8 cellular contexts compared by ENCODE assay signal in genomic region chr2:64606495-64607363, GRCh38. TPM values are rescaled to one million over a fixed set of nuclear protein-coding genes. Genes with fewer than 3 reads are reported as not detected.
DNase-seq lines count a peak whose midpoint lies in the region; ATAC-seq, FAIRE-seq and TF ChIP-seq lines count a peak whose summit lies in the region.

No MANE protein-coding gene starts in this region.

- TF ChIP-seq POLR2A in H1 (IDR thresholded peaks at IDR 0.05; ENCODE audit: control extremely low read depth in 1 of 2, low read depth in 2 of 2, low read length in 2 of 2): no peak

- H3K27ac Mint-ChIP-seq in CD8-positive, alpha-beta T cell: peak overlapping the region; percentile 80
- H3K27ac Mint-ChIP-seq in stimulated activated memory B cell treated with anti-CD40 and anti-IgM and Interleukin-4, amounts not matched to agents 10 μg/mL and 1 μg/mL and 100 μg/mL, for 72 hours: peak overlapping the region; percentile 100

- peak; percentile 91 for ATAC-seq in CD8-positive, alpha-beta T cell
- ATAC-seq in stimulated activated memory B cell treated with anti-CD40 and anti-IgM and Interleukin-4, amounts not matched to agents 10 μg/mL and 1 μg/mL and 100 μg/mL, for 72 hours: peak; percentile 94

- H3K4me2 ChIP-seq in H1 (ENCODE audit: insufficient read depth in 1 of 2, low read depth in 2 of 2, low read length in 2 of 2): 0 out of 4 replicates have a peak overlapping the region, but pooled peaks of 1 of the 2 experiments have one; percentile 3

- intact Hi-C loops in CD8-positive, alpha-beta T cell (cut with DNase I, micrococcal nuclease): loop anchor here (1.0 to 2.0 kb wide), 3 partner anchors 83 to 622 kb away; no protein-coding TSS in a partner anchor

- H4K5ac ChIP-seq in H1 (ENCODE audit: insufficient read length, low read depth, low read length): no peak overlapping the region

- no peak overlapping the region for H3K56ac ChIP-seq in H1 (replicated peaks; ENCODE audit: insufficient read length, low read depth, low read length)

- no peaks in the 10 kb centered on the region for H3K79me2 ChIP-seq in H1 (ENCODE audit: control insufficient read depth in 1 of 2, insufficient read depth in 2 of 2, low read length in 2 of 2)

- POLR2A ChIA-PET in CD8-positive, alpha-beta T cell (lab: Charles Lee): interaction anchor here (0.9 to 4.3 kb wide), 11 partner anchors 12 to 225 kb away, joined by 3 to 31 read pairs (median 4); partner anchors contain the start of genes AFTPH and SERTAD2
- POLR2A ChIA-PET in H1 (lab: Charles Lee; ENCODE audit: partially characterized antibody): interaction anchor here (0.6 to 1.3 kb wide), 3 partner anchors 47 to 260 kb away, joined by 3 to 4 read pairs (median 3); partner anchors contain the start of gene SERTAD2

- H2BK15ac ChIP-seq in H1 (ENCODE audit: low read length): 0 out of 2 replicates have a peak overlapping the region, but pooled peaks have one; percentile 37

- H3K4me1 ChIP-seq in CD8-positive, alpha-beta T cell (ENCODE audit: insufficient read depth, low read length): peaks cover 26% of the 10 kb centered on the region
- peaks cover 2 to 14% (median 6%) of the 10 kb centered on the region in 4 experiments for H3K4me1 ChIP-seq in H1 (replicated peaks in 1 of 4; ENCODE audit: control insufficient read depth in 3 of 4, insufficient read depth in 4 of 4, low read length in 3 of 4)

- H4K20me1 ChIP-seq in H1 (replicated peaks in 1 of 2; ENCODE audit: control insufficient read depth in 1 of 2, insufficient read depth in 2 of 2, low read length in 2 of 2): no peaks in the 10 kb centered on the region

- H4K8ac ChIP-seq in H1 (ENCODE audit: extremely low read depth, insufficient read depth, low read length): no peak overlapping the region

- no peak overlapping the region for H2BK120ac ChIP-seq in H1 (replicated peaks; ENCODE audit: low read depth, low read length)

- H3K23me2 ChIP-seq in H1 (ENCODE audit: low read depth, low read length): peaks cover 4% of the 10 kb centered on the region; the same call in 1 of the 2 replicates

- H3K9me3 Mint-ChIP-seq in CD8-positive, alpha-beta T cell: no peaks in the 10 kb centered on the region
- H3K9me3 Mint-ChIP-seq in stimulated activated memory B cell treated with anti-CD40 and anti-IgM and Interleukin-4, amounts not matched to agents 10 μg/mL and 1 μg/mL and 100 μg/mL, for 72 hours: peaks cover 6% of the 10 kb centered on the region

- H3K36me3 Mint-ChIP-seq in CD8-positive, alpha-beta T cell: no peaks in the 10 kb centered on the region
- H3K36me3 Mint-ChIP-seq in stimulated activated memory B cell treated with anti-CD40 and anti-IgM and Interleukin-4, amounts not matched to agents 10 μg/mL and 1 μg/mL and 100 μg/mL, for 72 hours: peaks cover 8% of the 10 kb centered on the region

- peak overlapping the region; percentile 45 for H3K27ac ChIP-seq in CD8-positive, alpha-beta T cell (ENCODE audit: low read depth, low read length)
- peak overlapping the region; percentile 44 for H3K27ac ChIP-seq in HL-60 (replicated peaks)
- H3K27ac ChIP-seq in H1 (ENCODE audit: low read depth, low read length): no peak overlapping the region

- H3K23ac ChIP-seq in H1 (ENCODE audit: insufficient read length): no peak overlapping the region

- no peak for FAIRE-seq in H1 (lab: Jason Lieb, UNC)

- H2AFZ ChIP-seq in H1 (ENCODE audit: low read length): peak overlapping the region; percentile 54; the same call in 1 of the 2 replicates

- CTCF ChIA-PET in CD8-positive, alpha-beta T cell (lab: Charles Lee): interaction anchor here (0.9 to 5.8 kb wide), 14 partner anchors 11 to 631 kb away, joined by 3 to 39 read pairs (median 5); partner anchors contain the start of genes AFTPH and SERTAD2
- CTCF ChIA-PET in H1 (lab: Charles Lee; ENCODE audit: partially characterized antibody): interaction anchor here (0.6 to 5.9 kb wide), 18 partner anchors 10 to 1486 kb away, joined by 3 to 135 read pairs (median 6); partner anchors contain the start of gene SERTAD2

- H3K18ac ChIP-seq in H1 (ENCODE audit: extremely low read depth, low read length): peak overlapping the region; percentile 57

- no peak overlapping the region for H2BK20ac ChIP-seq in H1 (ENCODE audit: low read length)

- H3K27me3 Mint-ChIP-seq in CD8-positive, alpha-beta T cell (ENCODE audit: low read depth): no peaks in the 10 kb centered on the region
- H3K27me3 Mint-ChIP-seq in stimulated activated memory B cell treated with anti-CD40 and anti-IgM and Interleukin-4, amounts not matched to agents 10 μg/mL and 1 μg/mL and 100 μg/mL, for 72 hours: no peaks in the 10 kb centered on the region

- H3K14ac ChIP-seq in H1 (ENCODE audit: insufficient read length): no peak overlapping the region

- no peak for TF ChIP-seq CTCF in CD8-positive, alpha-beta T cell (IDR thresholded peaks at IDR 0.05)
- no peak for TF ChIP-seq CTCF in GM20000 (IDR thresholded peaks at IDR 0.05; ENCODE audit: extremely low read depth, missing control alignments)
- no peak for TF ChIP-seq CTCF in HL-60 (IDR thresholded peaks at IDR 0.05; ENCODE audit: insufficient read depth, low read length)
- TF ChIP-seq CTCF in H1 (IDR thresholded peaks at IDR 0.05; ENCODE audit: control extremely low read depth in 1 of 3, insufficient read depth in 1 of 3, low read depth in 1 of 3, low read length in 3 of 3): no peak

- in situ Hi-C loops in ACHN (cut with HindIII; ENCODE audit: low pct_ligation_motif_present, low pct_unique_long_range_greater_than_20kb, low sequenced_read_pairs): no loop called here

- no peak overlapping the region for H4K91ac ChIP-seq in H1 (replicated peaks; ENCODE audit: insufficient read length, low read length)

- no peak overlapping the region for H2AK5ac ChIP-seq in H1 (ENCODE audit: low read depth, low read length)

- no peak overlapping the region for H3K4ac ChIP-seq in H1 (replicated peaks; ENCODE audit: insufficient read length, low read depth, low read length)

- no peak for TF ChIP-seq RAD21 in H1 (IDR thresholded peaks at IDR 0.05 in 1 of 2, conservative IDR thresholded peaks at IDR 0.05 in 1 of 2; ENCODE audit: low read depth in 2 of 2, low read length in 2 of 2)

- peaks cover 29% of the 10 kb centered on the region for H3K4me1 Mint-ChIP-seq in CD8-positive, alpha-beta T cell (ENCODE audit: low read depth)
- peaks cover 32% of the 10 kb centered on the region for H3K4me1 Mint-ChIP-seq in stimulated activated memory B cell treated with anti-CD40 and anti-IgM and Interleukin-4, amounts not matched to agents 10 μg/mL and 1 μg/mL and 100 μg/mL, for 72 hours

- H3K9me3 ChIP-seq in CD8-positive, alpha-beta T cell (ENCODE audit: low read length): no peaks in the 10 kb centered on the region
- 0 out of 4 replicates have a peak, but pooled peaks cover 0 to 2% of the 10 kb centered on the region in 2 experiments for H3K9me3 ChIP-seq in H1 (ENCODE audit: insufficient read depth in 2 of 2, low read depth in 1 of 2, low read length in 1 of 2)

- no peaks in the 10 kb centered on the region for H3K27me3 ChIP-seq in CD8-positive, alpha-beta T cell (ENCODE audit: insufficient read depth, low read length)
- no peaks in the 10 kb centered on the region for H3K27me3 ChIP-seq in HL-60 (ENCODE audit: insufficient read depth, poor library complexity, severe bottlenecking)
- peaks cover 0 to 11% (median 9%) of the 10 kb centered on the region in 4 experiments; a peak in 6 of 7 replicates for H3K27me3 ChIP-seq in H1 (replicated peaks in 1 of 4; ENCODE audit: control insufficient read depth in 3 of 4, extremely low read depth in 1 of 4, insufficient read depth in 3 of 4, low read length in 3 of 4)

- TF ChIP-seq EP300 in H1 (IDR thresholded peaks at IDR 0.05; ENCODE audit: borderline replicate concordance in 1 of 2, low read depth in 2 of 2, low read length in 2 of 2): no peak

- peak; percentile 63 to 93 (median 82) for DNase-seq in CD8-positive, alpha-beta T cell
- DNase-seq in GM20000 (ENCODE audit: low spot score) (peak; percentile 95), HL-60 (ENCODE audit: low read depth in 1 of 2, low spot score in 1 of 2) (peak in 1 of 2 experiments; percentile 82), H1 (ENCODE audit: low read depth in 1 of 2, low spot score in 2 of 2) (peak in 1 of 2 experiments; percentile 77), myocyte (ENCODE audit: low read depth) (peak; percentile 84), ACHN (no peak)
- DNase-seq in activated CD4-positive, alpha-beta T cell treated with anti-CD3 and anti-CD28 coated beads, Interleukin-2, amount 50 U/mL, for 24 hours (ENCODE audit: low read depth in 1 of 2, low spot score in 1 of 2): peak; percentile 41 to 69

- no peak overlapping the region for H2BK5ac ChIP-seq in H1 (ENCODE audit: low read depth, low read length)

- no peak overlapping the region for H3K4me3 ChIP-seq in CD8-positive, alpha-beta T cell (ENCODE audit: low read depth, low read length)
- H3K4me3 ChIP-seq in HL-60 (replicated peaks; ENCODE audit: insufficient read depth, low read length) (no peak overlapping the region), H1 (ENCODE audit: extremely low read depth in 1 of 4, insufficient read depth in 2 of 4, low read depth in 3 of 4, low read length in 4 of 4) (no peak overlapping the region)

- H3K4me3 Mint-ChIP-seq in CD8-positive, alpha-beta T cell: peak overlapping the region; percentile 73
- H3K4me3 Mint-ChIP-seq in stimulated activated memory B cell treated with anti-CD40 and anti-IgM and Interleukin-4, amounts not matched to agents 10 μg/mL and 1 μg/mL and 100 μg/mL, for 72 hours: peak overlapping the region; percentile 76

- H2BK12ac ChIP-seq in H1 (ENCODE audit: low read depth, low read length): 0 out of 2 replicates have a peak overlapping the region, but pooled peaks have one; percentile 7

- no peak overlapping the region; a peak in 1 of 7 replicates for H3K9ac ChIP-seq in H1 (replicated peaks in 1 of 4; ENCODE audit: extremely low read depth in 1 of 4, low read depth in 3 of 4, low read length in 3 of 4)

- WGBS in H1 (ENCODE audit: extremely low coverage in 1 of 2, insufficient coverage in 1 of 2, insufficient read length in 1 of 2, insufficient replicate concordance in 2 of 2, low coverage in 1 of 2, low lambda C conversion rate in 2 of 2, missing lambda C conversion rate in 1 of 2), 2 experiments: 73% methylated on average over 21 of the region's 21 CpGs; no CpG with 5 or more reads in 1 of the 2 experiments

- no peaks in the 10 kb centered on the region for H3K36me3 ChIP-seq in CD8-positive, alpha-beta T cell (ENCODE audit: insufficient read depth, low read length)
- H3K36me3 ChIP-seq in H1 (ENCODE audit: control insufficient read depth in 2 of 4, insufficient read depth in 4 of 4, low read length in 3 of 4): no peaks in the 10 kb centered on the region

- H3K79me1 ChIP-seq in H1 (ENCODE audit: low read depth, low read length): no peaks in the 10 kb centered on the region

RNA-seq across cellular contexts. Expression of gene SERTAD2, which starts 47.0 kb away (rescaled TPM):
- total RNA-seq in CD8-positive, alpha-beta T cell: 10 to 100 TPM; 47.5 to 48.8 TPM
- total RNA-seq in H1 (2021; fragmentation: NEBNext Ultra II Directional; extraction: Animal tissue kit (Norgen Biotek cat#: 25700)): 4.5 and 5.7 TPM in 2 replicates
- 2.9 and 3.5 TPM in 2 replicates for polyA plus RNA-seq in H1 (2011; rRNA removed)
- polyA plus RNA-seq in H1 (2011; cell fraction: cytosol; rRNA removed): 2.8 TPM
- polyA plus RNA-seq in H1 (2011; cell fraction: nucleus; rRNA removed): 4.9 TPM
- 3.8 to 5.6 TPM (median 4.6 TPM) in 4 replicates for polyA plus RNA-seq in H1 (2012, experiment 1 of 2)
- polyA plus RNA-seq in H1 (2012, experiment 2 of 2): 0.83 TPM
- polyA plus RNA-seq in H1 (2013, experiment 1 of 2): 4.6 TPM
- 4.4 TPM for polyA plus RNA-seq in H1 (2013, experiment 2 of 2)
- 3.9 and 5.4 TPM in 2 replicates for polyA minus RNA-seq in H1 (2011; rRNA and poly(A)+ RNA removed)
- polyA minus RNA-seq in H1 (2011; cell fraction: cytosol; rRNA and poly(A)+ RNA removed): 4.2 TPM
- polyA minus RNA-seq in H1 (2011; cell fraction: nucleus; rRNA and poly(A)+ RNA removed): 13.4 TPM
- total RNA-seq in myocyte: 22.1 and 24.9 TPM in 2 replicates
- 24.1 TPM for polyA plus RNA-seq in myocyte (2012)
